Comparison of ENCODE assay signal across 30 cellular contexts in genomic region chr4:1395941-1396805, GRCh38. TPM values are rescaled to one million over a fixed set of nuclear protein-coding genes. Genes with fewer than 3 reads are reported as not detected.
DNase-seq lines count a peak whose midpoint lies in the region; ATAC-seq, FAIRE-seq and TF ChIP-seq lines count a peak whose summit lies in the region.
"Had no signal": no experiment of that assay in that cellular context is flagged by ENCODE, and none has a peak within 500 bp of the region (broad histone marks: within the 10 kb centered on the region; RNA-seq: fewer than 3 reads in every experiment).

No MANE protein-coding gene starts in this region.

- FAIRE-seq in GM12892 (lab: Jason Lieb, UNC): no peak
- FAIRE-seq: endothelial cell of umbilical vein, GM18507 had no signal

- no peak overlapping the region for H3K27ac ChIP-seq in BLaER1
- no peak overlapping the region for H3K27ac ChIP-seq in endodermal cell (ENCODE audit: low read depth, low read length)
- H3K27ac ChIP-seq: gastroesophageal sphincter, ovary, suprapubic skin had no signal

- no peak overlapping the region for H3K4me2 ChIP-seq in BLaER1

- H3K36me3 Mint-ChIP-seq in endodermal cell (ENCODE audit: low read depth) (peaks cover 10% of the 10 kb centered on the region), nephron progenitor cell (ENCODE audit: low read depth) (peaks cover 7% of the 10 kb centered on the region)

- peaks cover 20% of the 10 kb centered on the region for H3K27me3 Mint-ChIP-seq in endodermal cell (ENCODE audit: insufficient read depth)
- H3K27me3 Mint-ChIP-seq in nephron progenitor cell (ENCODE audit: low read depth, poor library complexity): peaks cover 26% of the 10 kb centered on the region

- H3K27me3 ChIP-seq in BLaER1: no peaks in the 10 kb centered on the region
- peaks cover 24% of the 10 kb centered on the region for H3K27me3 ChIP-seq in endodermal cell (ENCODE audit: control insufficient read depth, insufficient read depth, low read length, poor library complexity, severe bottlenecking)
- H3K27me3 ChIP-seq: ovary had no signal

- peak overlapping the region; percentile 44 for H3K4me3 ChIP-seq in BLaER1
- H3K4me3 ChIP-seq in endodermal cell (ENCODE audit: low read length): no peak overlapping the region
- H3K4me3 ChIP-seq: gastroesophageal sphincter, ovary, suprapubic skin had no signal

- H3K4me3 Mint-ChIP-seq in endodermal cell (no peak overlapping the region), nephron progenitor cell (no peak overlapping the region)
- H3K4me3 Mint-ChIP-seq: activated CD4-positive, alpha-beta T cell treated with anti-CD3 and anti-CD28 coated beads, Interleukin-2, amount 10 ng/mL, durations not matched to agents 7 days and 5 days; activated T-helper 1 cell treated with anti-CD3 and anti-CD28 coated beads, Interleukin-12 subunit alpha, Interleukin-12 subunit beta, Interleukin-2, Interleukin-4 antibody, amounts not matched to agents 30 ng/mL and 10 ng/mL and 1 ng/mL, durations not matched to agents 14 hours and 24 hours and 36 hours; immature natural killer cell; naive thymus-derived CD4-positive, alpha-beta T cell; stimulated activated memory B cell treated with anti-CD40 and anti-IgM and Interleukin-4, amounts not matched to agents 10 μg/mL and 1 μg/mL and 100 μg/mL, for 72 hours had no signal

- no peak for ATAC-seq in GM21390 (IDR thresholded peaks at IDR 0.05; ENCODE audit: unreplicated experiment)
- ATAC-seq in HG03571 (IDR thresholded peaks at IDR 0.05; ENCODE audit: unreplicated experiment): no peak
- no peak for ATAC-seq in GM18909 (IDR thresholded peaks at IDR 0.05; ENCODE audit: poor library complexity, unreplicated experiment)
- ATAC-seq: gastroesophageal sphincter; left lobe of liver; naive thymus-derived CD4-positive, alpha-beta T cell; stimulated activated memory B cell treated with anti-CD40 and anti-IgM and Interleukin-4, amounts not matched to agents 10 μg/mL and 1 μg/mL and 100 μg/mL, for 72 hours had no signal

- DNase-seq in GM12892 (ENCODE audit: insufficient read length) (peak; percentile 13), endodermal cell (peak; percentile 24), nephron progenitor cell (peak; percentile 1), NCI-H2196 treated with DMSO at 0.1 percent for 48 hours (lab: John Stamatoyannopoulos, UW; ENCODE audit: unreplicated experiment) (no peak)
- DNase-seq: activated CD4-positive, alpha-beta T cell treated with anti-CD3 and anti-CD28 coated beads, Interleukin-2, amount 10 ng/mL, durations not matched to agents 7 days and 5 days; C1 segment of cervical spinal cord; cerebellar nuclear complex; DMS79; hippocampal formation; immature natural killer cell; NCI-H1048; NCI-H1694 treated with DMSO at 0.1 percent for 48 hours; NCI-H510A; ovary; stimulated activated CD4-positive, alpha-beta T cell treated with anti-CD3 and anti-CD28 coated beads, Interleukin-4, amount 100 ng/mL, for 24 hours had no signal

- H3K9me3 Mint-ChIP-seq in endodermal cell (peaks cover 34% of the 10 kb centered on the region), nephron progenitor cell (peaks cover 37% of the 10 kb centered on the region)

- no peaks in the 10 kb centered on the region for H4K20me1 ChIP-seq in BLaER1

- H3K27ac Mint-ChIP-seq in endodermal cell: no peak overlapping the region
- H3K27ac Mint-ChIP-seq in nephron progenitor cell: no peak overlapping the region
- H3K27ac Mint-ChIP-seq: activated T-helper 1 cell treated with anti-CD3 and anti-CD28 coated beads, Interleukin-12 subunit alpha, Interleukin-12 subunit beta, Interleukin-2, Interleukin-4 antibody, amounts not matched to agents 30 ng/mL and 10 ng/mL and 1 ng/mL, durations not matched to agents 14 hours and 24 hours and 36 hours; immature natural killer cell; naive thymus-derived CD4-positive, alpha-beta T cell; stimulated activated memory B cell treated with anti-CD40 and anti-IgM and Interleukin-4, amounts not matched to agents 10 μg/mL and 1 μg/mL and 100 μg/mL, for 72 hours had no signal

- TF ChIP-seq CTCF in endodermal cell (conservative IDR thresholded peaks at IDR 0.05): no peak
- TF ChIP-seq CTCF in nephron progenitor cell (IDR thresholded peaks at IDR 0.05): no peak

- 86 to 95% methylated on average over 6 to 13 of the region's 13 CpGs for WGBS in endodermal cell (ENCODE audit: insufficient coverage in 1 of 2, insufficient read length in 1 of 2), 2 experiments

- H3K36me3 ChIP-seq in BLaER1 (peaks cover 11% of the 10 kb centered on the region; the same call in 1 of the 2 replicates), endodermal cell (ENCODE audit: control insufficient read depth, insufficient read depth, low read length) (peaks cover 10% of the 10 kb centered on the region)
- H3K36me3 ChIP-seq: ovary had no signal

- H3K9me3 ChIP-seq in BLaER1 (peaks cover 85% of the 10 kb centered on the region), endodermal cell (ENCODE audit: control insufficient read depth, low read length) (no peaks in the 10 kb centered on the region)
- H3K9me3 ChIP-seq: ovary had no signal

- H3K4me1 Mint-ChIP-seq in endodermal cell (no peaks in the 10 kb centered on the region), nephron progenitor cell (no peaks in the 10 kb centered on the region)
- H3K4me1 Mint-ChIP-seq: activated CD4-positive, alpha-beta T cell treated with anti-CD3 and anti-CD28 coated beads, Interleukin-2, amount 10 ng/mL, durations not matched to agents 7 days and 5 days; immature natural killer cell; naive thymus-derived CD4-positive, alpha-beta T cell; stimulated activated memory B cell treated with anti-CD40 and anti-IgM and Interleukin-4, amounts not matched to agents 10 μg/mL and 1 μg/mL and 100 μg/mL, for 72 hours had no signal

- H3K4me1 ChIP-seq in BLaER1 (no peaks in the 10 kb centered on the region), endodermal cell (ENCODE audit: control insufficient read depth, insufficient read depth, low read length) (no peaks in the 10 kb centered on the region)
- H3K4me1 ChIP-seq: gastroesophageal sphincter, suprapubic skin had no signal

- H3K9ac ChIP-seq in BLaER1: no peak overlapping the region
- no peak overlapping the region for H3K9ac ChIP-seq in endodermal cell (ENCODE audit: extremely low read depth, low read length, poor library complexity, severe bottlenecking)

- no peak for TF ChIP-seq POLR2A in GM12892 (IDR thresholded peaks at IDR 0.05; ENCODE audit: low read depth, low read length)

RNA-seq across cellular contexts. Expression of gene NKX1-1, which starts 10.1 kb away (rescaled TPM):
- not detected for polyA plus RNA-seq in GM12892 (2012; ENCODE audit: missing spikeins)
- not detected for total RNA-seq in endodermal cell
- 0.18 TPM for polyA plus RNA-seq in endodermal cell (2013, experiment 1 of 2)
- not detected for polyA plus RNA-seq in endodermal cell (2013, experiment 2 of 2)
- total RNA-seq: activated CD4-positive, alpha-beta T cell treated with anti-CD3 and anti-CD28 coated beads, Interleukin-2, amount 10 ng/mL, durations not matched to agents 7 days and 5 days; activated T-helper 1 cell treated with anti-CD3 and anti-CD28 coated beads, Interleukin-12 subunit alpha, Interleukin-12 subunit beta, Interleukin-2, Interleukin-4 antibody, amounts not matched to agents 30 ng/mL and 10 ng/mL and 1 ng/mL, durations not matched to agents 14 hours and 24 hours and 36 hours; endothelial cell of umbilical vein; fibroblast of lung; gastroesophageal sphincter; left lobe of liver; naive thymus-derived CD4-positive, alpha-beta T cell; ovary; suprapubic skin; ureter had no signal
- polyA plus RNA-seq: AG04450; endothelial cell of umbilical vein; fibroblast of lung; immature natural killer cell; naive thymus-derived CD4-positive, alpha-beta T cell; ovary had no signal

RNA-seq across cellular contexts. Expression of gene UVSSA, which starts 49.2 kb away (rescaled TPM):
- 12.7 TPM for polyA plus RNA-seq in GM12892 (2012; ENCODE audit: missing spikeins)
- total RNA-seq in endodermal cell: 10 to 100 TPM; 50.4 to 61.6 TPM
- 19.2 TPM for polyA plus RNA-seq in endodermal cell (2013, experiment 1 of 2)
- 17.1 TPM for polyA plus RNA-seq in endodermal cell (2013, experiment 2 of 2)
